Comparison of ENCODE assay signal across 17 cellular contexts in the genomic region with DNA sequence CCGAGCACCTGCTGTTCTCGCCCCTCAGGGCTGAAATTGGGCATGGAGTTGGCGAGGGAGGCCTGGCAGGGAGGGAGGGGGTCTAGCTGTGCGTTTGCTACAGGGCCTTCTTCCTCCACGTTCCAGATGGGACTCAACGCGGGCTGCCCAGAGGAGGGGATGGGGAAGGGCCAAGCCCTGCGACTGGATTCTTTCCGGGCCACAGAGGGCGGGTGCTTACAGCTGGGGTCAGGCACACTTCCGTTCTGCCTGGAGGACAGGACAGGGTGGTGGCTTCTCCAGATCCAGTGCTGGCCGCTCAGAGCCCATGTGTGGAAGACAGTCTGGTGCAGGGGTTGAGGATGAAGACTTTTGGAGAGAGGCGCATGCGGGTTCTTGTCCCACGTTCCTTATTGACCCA.
DNase-seq lines count a peak whose midpoint lies in the region; ATAC-seq, FAIRE-seq and TF ChIP-seq lines count a peak whose summit lies in the region.
"Had no signal": no experiment of that assay in that cellular context is flagged by ENCODE, and none has a peak within 500 bp of the region (broad histone marks: within the 10 kb centered on the region; RNA-seq: fewer than 3 reads in every experiment).

No MANE protein-coding gene starts in this region.

- H3K79me2 ChIP-seq in GM23338 (replicated peaks; ENCODE audit: insufficient read depth) = peaks cover 12% of the 10 kb centered on the region
- no peaks in the 10 kb centered on the region for H3K79me2 ChIP-seq in astrocyte (ENCODE audit: insufficient read depth, low read length)

- ATAC-seq in GM23338 (peak; percentile 31), sciatic nerve (peak; percentile 35), GM18520 (IDR thresholded peaks at IDR 0.05; ENCODE audit: unreplicated experiment) (no peak), HG03469 (IDR thresholded peaks at IDR 0.05; ENCODE audit: unreplicated experiment) (no peak)

- H3K36me3 ChIP-seq in GM23338 (ENCODE audit: insufficient read depth) (no peaks in the 10 kb centered on the region), astrocyte (ENCODE audit: insufficient read depth, low read length) (no peaks in the 10 kb centered on the region), right atrium auricular region (no peaks in the 10 kb centered on the region)
- H3K36me3 ChIP-seq: neutrophil had no signal

- intact Hi-C loops in sciatic nerve (cut with DNase I) = no loop called here

- DNase-seq in GM23338 (ENCODE audit: low spot score) (peak; percentile 40), astrocyte (ENCODE audit: low read depth) (no peak), right atrium auricular region (ENCODE audit: low spot score) (no peak), sciatic nerve (ENCODE audit: low spot score) (no peak), H4 (ENCODE audit: low spot score) (no peak)
- no peak for DNase-seq in stimulated activated CD4-positive, alpha-beta T cell treated with anti-CD3 and anti-CD28 coated beads, Interleukin-4, amount 100 ng/mL, for 4 hours
- DNase-seq: GOT3, NCI-H2029 treated with DMSO at 0.1 percent for 48 hours had no signal

- TF ChIP-seq CTCF in GM23338 (conservative IDR thresholded peaks at IDR 0.05; ENCODE audit: low read depth in 2 of 2) (no peak), astrocyte (IDR thresholded peaks at IDR 0.05; ENCODE audit: insufficient read depth, low read depth, low read length) (no peak), right atrium auricular region (IDR thresholded peaks at IDR 0.05) (no peak)

- no peaks in the 10 kb centered on the region for H3K27me3 ChIP-seq in GM23338 (ENCODE audit: insufficient read depth)
- peaks cover 9% of the 10 kb centered on the region for H3K27me3 ChIP-seq in astrocyte (ENCODE audit: insufficient read depth, low read length)
- no peaks in the 10 kb centered on the region for H3K27me3 ChIP-seq in right atrium auricular region

- no peaks in the 10 kb centered on the region for H3K9me3 Mint-ChIP-seq in GM23338
- H3K9me3 Mint-ChIP-seq in astrocyte (ENCODE audit: unreplicated experiment) = no peaks in the 10 kb centered on the region
- H3K9me3 Mint-ChIP-seq: activated T-helper 2 cell treated with anti-CD3 and anti-CD28 coated beads, Interferon-gamma antibody, Interleukin-2, Interleukin-4, amounts not matched to agents 10 μg/mL and 5 μg/mL and 100 μg/mL, durations not matched to agents 14 hours and 24 hours and 36 hours; CD8-positive, alpha-beta memory T cell; central memory CD8-positive, alpha-beta T cell; endodermal cell; stimulated activated naive CD8-positive, alpha-beta T cell treated with anti-CD3 and anti-CD28 coated beads, Interleukin-15, amount 100 ng/mL, for 72 hours had no signal

- H3K4me3 ChIP-seq in GM23338 (peak overlapping the region; percentile 51; the same call in 1 of the 2 replicates), astrocyte (ENCODE audit: insufficient read depth, low read depth, low read length) (peak overlapping the region; percentile 63), right atrium auricular region (peak overlapping the region in 1 of 2 donors; percentile 45)

- H2AFZ ChIP-seq in GM23338 (peak overlapping the region; percentile 89), astrocyte (ENCODE audit: low read depth, low read length) (peak overlapping the region; percentile 100)

- H3K4me1 Mint-ChIP-seq in GM23338 (peaks cover 41% of the 10 kb centered on the region), astrocyte (ENCODE audit: low read depth, unreplicated experiment) (no peaks in the 10 kb centered on the region)

- H3K4me3 Mint-ChIP-seq in GM23338 (no peak overlapping the region), astrocyte (ENCODE audit: unreplicated experiment) (no peak overlapping the region)
- H3K4me3 Mint-ChIP-seq: central memory CD8-positive, alpha-beta T cell had no signal

- H4K20me1 ChIP-seq in GM23338 (replicated peaks; ENCODE audit: insufficient read depth) (no peaks in the 10 kb centered on the region), astrocyte (ENCODE audit: insufficient read depth, low read length) (no peaks in the 10 kb centered on the region)

- H3K9me2 ChIP-seq in GM23338 (ENCODE audit: insufficient read depth) = no peaks in the 10 kb centered on the region

- peak overlapping the region; percentile 73 for H3K9ac ChIP-seq in astrocyte (ENCODE audit: low read length)

- H3K36me3 Mint-ChIP-seq in GM23338 (ENCODE audit: low read depth) (no peaks in the 10 kb centered on the region), astrocyte (ENCODE audit: low read depth, unreplicated experiment) (no peaks in the 10 kb centered on the region)
- H3K36me3 Mint-ChIP-seq: CD8-positive, alpha-beta memory T cell had no signal

- peaks cover 46% of the 10 kb centered on the region for H3K4me1 ChIP-seq in GM23338 (ENCODE audit: insufficient read depth)
- H3K4me1 ChIP-seq in astrocyte (ENCODE audit: insufficient read depth, low read length) = peaks cover 7% of the 10 kb centered on the region
- peaks cover 0 to 13% of the 10 kb centered on the region in 2 donors for H3K4me1 ChIP-seq in right atrium auricular region

- H3K27ac Mint-ChIP-seq in GM23338 (no peak overlapping the region), astrocyte (ENCODE audit: unreplicated experiment) (no peak overlapping the region)
- H3K27ac Mint-ChIP-seq: activated T-helper 2 cell treated with anti-CD3 and anti-CD28 coated beads, Interferon-gamma antibody, Interleukin-2, Interleukin-4, amounts not matched to agents 10 μg/mL and 5 μg/mL and 100 μg/mL, durations not matched to agents 14 hours and 24 hours and 36 hours; endodermal cell; stimulated activated naive CD8-positive, alpha-beta T cell treated with anti-CD3 and anti-CD28 coated beads, Interleukin-15, amount 100 ng/mL, for 72 hours had no signal

- H3F3A ChIP-seq in GM23338 (replicated peaks; ENCODE audit: low read depth) = peaks cover 4% of the 10 kb centered on the region; the same call in 1 of the 2 replicates

- H3K27ac ChIP-seq in GM23338 (ENCODE audit: low read depth) (no peak overlapping the region), astrocyte (ENCODE audit: low read depth, low read length) (no peak overlapping the region), right atrium auricular region (peak overlapping the region; percentile 15 to 49)
- H3K27ac ChIP-seq: neutrophil had no signal

- peaks cover 4% of the 10 kb centered on the region for H3K27me3 Mint-ChIP-seq in GM23338 (ENCODE audit: insufficient read depth, low read depth, poor library complexity)
- H3K27me3 Mint-ChIP-seq in astrocyte (ENCODE audit: low read depth, unreplicated experiment) = peaks cover 5% of the 10 kb centered on the region

- H3K4me2 ChIP-seq in GM23338 (peak overlapping the region; percentile 78), astrocyte (ENCODE audit: low read length) (peak overlapping the region; percentile 94)

- FAIRE-seq in astrocyte (lab: Jason Lieb, UNC) = no peak
- FAIRE-seq: GM18507 had no signal

- H3K9me3 ChIP-seq in astrocyte (ENCODE audit: insufficient read depth, low read depth, low read length) = no peaks in the 10 kb centered on the region
- H3K9me3 ChIP-seq in right atrium auricular region = no peaks in the 10 kb centered on the region
- H3K9me3 ChIP-seq: neutrophil had no signal

Comparison
In these comparisons a context has a peak if more than half of its experiments do, and no peak if none do; other contexts are left out.
1. ATAC-seq: peak in GM23338 (single experiment) and sciatic nerve (single experiment); none in GM18520 (single experiment) and HG03469 (single experiment).
2. H3K27ac ChIP-seq: peak in right atrium auricular region (2 of 2); none in GM23338 (single experiment) and astrocyte (single experiment).